ENCODE assay signal across 8 cellular contexts in the genomic region with DNA sequence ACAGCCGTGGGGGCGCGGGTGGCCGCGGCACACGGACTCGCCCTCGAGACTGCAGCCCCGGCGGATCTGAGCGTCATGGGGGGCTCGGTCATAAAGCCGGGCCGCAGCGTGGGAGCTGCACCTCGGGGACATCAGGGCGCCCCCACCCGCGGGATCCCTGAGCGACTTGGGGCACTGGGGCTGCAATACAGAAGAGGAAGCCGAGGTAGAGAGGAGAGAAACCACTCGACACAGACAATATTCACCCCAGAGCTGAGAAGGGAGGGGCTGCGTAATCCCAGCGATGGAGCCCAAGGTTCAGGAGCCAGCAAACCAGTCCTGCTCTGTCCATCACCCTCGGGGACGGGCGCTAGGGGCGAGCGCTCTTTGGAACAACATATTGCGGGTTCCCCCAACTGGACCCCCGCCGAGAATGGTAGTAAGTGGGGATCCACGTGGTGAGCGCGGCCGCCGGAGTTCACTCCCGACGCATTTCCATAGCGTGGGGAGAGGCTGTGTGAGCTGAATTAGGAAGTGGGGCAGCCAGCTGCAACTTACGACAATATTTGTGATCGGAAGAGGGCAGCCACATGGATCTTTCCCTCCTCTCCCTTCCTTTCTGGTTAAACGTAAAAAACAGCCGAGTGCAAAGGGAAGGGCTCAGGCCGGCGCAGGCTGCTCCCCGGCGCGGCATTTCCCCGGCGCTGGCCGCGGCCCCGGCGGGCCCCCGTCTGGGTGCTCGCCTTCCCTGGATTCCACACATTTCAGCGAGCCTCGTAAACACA. TPM values are rescaled to one million over a fixed set of nuclear protein-coding genes. Genes with fewer than 3 reads are reported as not detected.
A peak's percentile ranks its signal among the peaks of the same experiment; 100 is the strongest.
DNase-seq lines count a peak whose midpoint lies in the region; ATAC-seq and TF ChIP-seq lines count a peak whose summit lies in the region.

No MANE protein-coding gene starts in this region.

- peak overlapping the region; percentile 89 for H3K4me2 ChIP-seq in BLaER1

- peaks cover 13% of the 10 kb centered on the region for H3K27me3 Mint-ChIP-seq in endothelial cell (ENCODE audit: unreplicated experiment)

- peak overlapping the region; percentile 100 for H3K4me3 Mint-ChIP-seq in endothelial cell (ENCODE audit: unreplicated experiment)

- H3K4me1 ChIP-seq in BLaER1: peaks cover 47% of the 10 kb centered on the region
- peaks cover 6% of the 10 kb centered on the region for H3K4me1 ChIP-seq in mucosa of descending colon (ENCODE audit: low read depth)
- H3K4me1 ChIP-seq in tibial artery: peaks cover 0 to 27% (median 13%) of the 10 kb centered on the region in 4 donors

- H3K9ac ChIP-seq in BLaER1: peak overlapping the region; percentile 95

- TF ChIP-seq CTCF in endothelial cell (IDR thresholded peaks at IDR 0.05; ENCODE audit: unreplicated experiment): no peak
- TF ChIP-seq CTCF in mucosa of descending colon (IDR thresholded peaks at IDR 0.05): no peak
- no peak for TF ChIP-seq CTCF in tibial artery (IDR thresholded peaks at IDR 0.05)

- H3K27me3 ChIP-seq in BLaER1 (peaks cover 27% of the 10 kb centered on the region; the same call in 1 of the 2 replicates), tibial artery (no peaks in the 10 kb centered on the region)

- peak overlapping the region; percentile 98 for H3K27ac Mint-ChIP-seq in endothelial cell (ENCODE audit: unreplicated experiment)

- peaks cover 35% of the 10 kb centered on the region for H4K20me1 ChIP-seq in BLaER1

- 0 out of 2 replicates have a peak, but pooled peaks cover 3% of the 10 kb centered on the region for H3K36me3 ChIP-seq in BLaER1
- no peaks in the 10 kb centered on the region for H3K36me3 ChIP-seq in mucosa of descending colon (ENCODE audit: low read depth)
- no peaks in the 10 kb centered on the region for H3K36me3 ChIP-seq in tibial artery

- peak; percentile 23 for TF ChIP-seq POLR2A in GM19099 (IDR thresholded peaks at IDR 0.05; ENCODE audit: extremely low read depth, insufficient read length, low read depth)

- H3K36me3 Mint-ChIP-seq in endothelial cell (ENCODE audit: low read depth, unreplicated experiment): peaks cover 11% of the 10 kb centered on the region

- intact Hi-C loops in mucosa of descending colon (cut with DNase I, micrococcal nuclease): no loop called here
- intact Hi-C loops in tibial artery (cut with DNase I; ENCODE audit: low total_unique reads): no loop called here

- ATAC-seq in mucosa of descending colon: peak; percentile 23
- no peak for ATAC-seq in HG03039 (IDR thresholded peaks at IDR 0.05; ENCODE audit: unreplicated experiment)

- H3K9me3 ChIP-seq in BLaER1 (no peaks in the 10 kb centered on the region), mucosa of descending colon (no peaks in the 10 kb centered on the region), tibial artery (no peaks in the 10 kb centered on the region)

- peak overlapping the region; percentile 95 for H3K27ac ChIP-seq in BLaER1
- peak overlapping the region; percentile 92 to 97 for H3K27ac ChIP-seq in tibial artery

- H3K4me1 Mint-ChIP-seq in endothelial cell (ENCODE audit: unreplicated experiment): peaks cover 26% of the 10 kb centered on the region

- DNase-seq in NAMALWA (ENCODE audit: low spot score) (peak; percentile 75), endothelial cell (ENCODE audit: low spot score) (peak; percentile 53), mucosa of descending colon (peak; percentile 54 to 74 (median 71)), tibial artery (peak; percentile 46 to 79)
- peak; percentile 27 to 39 for DNase-seq in activated CD4-positive, alpha-beta T cell treated with anti-CD3 and anti-CD28 coated beads, Interleukin-2, amount 50 U/mL, for 48 hours

- H3K9me3 Mint-ChIP-seq in endothelial cell (ENCODE audit: unreplicated experiment): no peaks in the 10 kb centered on the region

- peak overlapping the region; percentile 90 for H3K4me3 ChIP-seq in BLaER1
- H3K4me3 ChIP-seq in mucosa of descending colon: peak overlapping the region; percentile 70
- peak overlapping the region; percentile 75 to 92 for H3K4me3 ChIP-seq in tibial artery

RNA-seq across cellular contexts. Expression of gene PTCH1, which starts 9.9 kb away (rescaled TPM):
- total RNA-seq in endothelial cell (ENCODE audit: unreplicated experiment): 24.1 TPM
- 10 to 100 TPM; 11.9 to 38.1 (median 32.1) TPM for total RNA-seq in mucosa of descending colon
